16 cellular contexts compared by ENCODE assay signal in the genomic region with DNA sequence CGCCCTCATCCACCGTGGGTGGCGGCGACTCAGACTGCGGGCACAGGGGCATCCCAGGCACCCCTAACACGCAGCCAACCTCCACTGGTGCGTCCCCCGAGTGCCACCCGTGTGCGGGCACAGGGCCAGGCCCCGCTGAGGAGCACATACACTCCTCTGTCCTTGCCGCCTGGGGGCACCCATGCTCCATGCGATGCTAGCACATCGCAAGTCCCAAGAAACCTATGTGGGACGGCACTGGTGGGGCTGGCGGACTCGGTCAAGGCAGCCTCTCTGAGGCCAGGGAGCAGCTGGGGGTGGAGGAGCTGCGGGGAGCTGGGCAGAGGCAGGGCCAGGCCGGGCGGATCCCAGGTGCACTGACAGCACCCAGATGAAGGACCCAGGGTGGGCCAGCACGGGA. TPM values are rescaled to one million over a fixed set of nuclear protein-coding genes. Genes with fewer than 3 reads are reported as not detected.
A peak's percentile ranks its signal among the peaks of the same experiment; 100 is the strongest.
DNase-seq lines count a peak whose midpoint lies in the region; ATAC-seq, FAIRE-seq and TF ChIP-seq lines count a peak whose summit lies in the region.
"Had no signal": no experiment of that assay in that cellular context is flagged by ENCODE, and none has a peak within 500 bp of the region (broad histone marks: within the 10 kb centered on the region; RNA-seq: fewer than 3 reads in every experiment).

No MANE protein-coding gene starts in this region.

- DNase-seq in GM10266 (ENCODE audit: extremely low spot score) = no peak
- peak; percentile 30 for DNase-seq in SK-MEL-5 (ENCODE audit: low read depth, low spot score)
- no peak for DNase-seq in HepG2 (ENCODE audit: low spot score)
- DNase-seq in NCI-H1417 (lab: John Stamatoyannopoulos, UW) = no peak
- no peak for DNase-seq in naive thymus-derived CD8-positive, alpha-beta T cell
- no peak for DNase-seq in ecto neural progenitor cell (ENCODE audit: low spot score)
- DNase-seq: activated CD4-positive, alpha-beta T cell treated with anti-CD3 and anti-CD28 coated beads, Interleukin-2, amount 50 U/mL, for 4 hours; activated naive CD8-positive, alpha-beta T cell treated with anti-CD3 and anti-CD28 coated beads, Interleukin-2, amount 10 ng/mL, durations not matched to agents 7 days and 5 days; effector CD8-positive, alpha-beta T cell; NK-92 treated with Interleukin-12 subunit alpha and Interleukin-12 subunit beta, amount 100 ng/mL, for 24 hours; stimulated activated CD4-positive, alpha-beta T cell treated with anti-CD3 and anti-CD28 coated beads, Interleukin-4, amount 100 ng/mL, for 1 hour had no signal

- H3K4me3 Mint-ChIP-seq in naive thymus-derived CD8-positive, alpha-beta T cell = peak overlapping the region in 2 of 10 donors; percentile 22 to 78

- no peak for FAIRE-seq in HepG2 (lab: Jason Lieb, UNC)
- FAIRE-seq: GM18507 had no signal

- CTCF ChIA-PET in HepG2 (lab: Yijun Ruan, JAX; ENCODE audit: low intra/inter-chr PET ratio, low total read pairs) = no interaction called here

- in situ Hi-C loops in SK-MEL-5 (cut with HindIII; ENCODE audit: low pct_unique_long_range_greater_than_20kb, low sequenced_read_pairs) = no loop called here
- in situ Hi-C loops in HepG2 (cut with HindIII; ENCODE audit: extremely low pct_ligation_motif_present, low pct_unique_long_range_greater_than_20kb) = no loop called here

- H3K27ac ChIP-seq in BLaER1 (peak overlapping the region; percentile 71), HepG2 (ENCODE audit: extremely low read length, insufficient read depth, low read length) (no peak overlapping the region)
- H3K27ac ChIP-seq: HL-60, left lung had no signal

- no peak for ATAC-seq in HepG2
- ATAC-seq in HG03432 (IDR thresholded peaks at IDR 0.05; ENCODE audit: unreplicated experiment) = no peak
- no peak for ATAC-seq in naive thymus-derived CD8-positive, alpha-beta T cell
- ATAC-seq: left lung had no signal

- TF ChIP-seq EP300 in HepG2 (IDR thresholded peaks at IDR 0.05; ENCODE audit: low read depth in 2 of 2, low read length in 2 of 2) (no peak), HepG2 (CRISPR knock-in tag; IDR thresholded peaks at IDR 0.05; ENCODE audit: borderline replicate concordance) (no peak)

- no peak for TF ChIP-seq POLR2A in HepG2 (IDR thresholded peaks at IDR 0.05; ENCODE audit: insufficient read depth in 1 of 2, low read depth in 2 of 2, low read length in 2 of 2)

- no TSS peak for BruUV-seq in HepG2 (replicated peaks; lab: Mats Ljungman, UMichigan)

- no peaks in the 10 kb centered on the region for H3K27me3 Mint-ChIP-seq in naive thymus-derived CD8-positive, alpha-beta T cell
- H3K27me3 Mint-ChIP-seq: activated naive CD8-positive, alpha-beta T cell treated with anti-CD3 and anti-CD28 coated beads, Interleukin-2, amount 10 ng/mL, durations not matched to agents 7 days and 5 days had no signal

- 98% methylated on average over 14 of the region's 21 CpGs for WGBS in HepG2 (ENCODE audit: low lambda C conversion rate)

- no peaks in the 10 kb centered on the region for H3K9me3 Mint-ChIP-seq in naive thymus-derived CD8-positive, alpha-beta T cell
- H3K9me3 Mint-ChIP-seq: activated naive CD8-positive, alpha-beta T cell treated with anti-CD3 and anti-CD28 coated beads, Interleukin-2, amount 10 ng/mL, durations not matched to agents 7 days and 5 days had no signal

- H3K79me2 ChIP-seq in HepG2 (ENCODE audit: insufficient read depth, low read length) = peaks cover 52% of the 10 kb centered on the region

- H2AFZ ChIP-seq in HepG2 (ENCODE audit: low read length) = no peak overlapping the region

- H3K4me1 ChIP-seq in BLaER1 (peaks cover 62% of the 10 kb centered on the region), HepG2 (ENCODE audit: insufficient read depth, low read length) (peaks cover 50% of the 10 kb centered on the region)

- POLR2A ChIA-PET in HepG2 (lab: Yijun Ruan, JAX) = interaction anchor here (0.7 to 2.8 kb wide), 3 partner anchors 21 to 135 kb away, joined by 3 to 27 read pairs (median 3); partner anchors contain the start of genes GFER and RPS2
- POLR2A ChIA-PET in naive thymus-derived CD8-positive, alpha-beta T cell (lab: Charles Lee) = interaction anchor here (1.7 to 3.4 kb wide), 2 partner anchors 46 to 150 kb away, joined by 3 to 16 read pairs; partner anchors contain the start of genes NDUFB10 and TRAF7

- no peak for TF ChIP-seq RAD21 in HepG2 (CRISPR knock-in tag; IDR thresholded peaks at IDR 0.05)

- H3K4me1 Mint-ChIP-seq in naive thymus-derived CD8-positive, alpha-beta T cell = peaks cover 28 to 56% (median 48%) of the 10 kb centered on the region in 4 donors

- H4K20me1 ChIP-seq in BLaER1 (peaks cover 88% of the 10 kb centered on the region), HepG2 (ENCODE audit: insufficient read depth, low read length) (peaks cover 18% of the 10 kb centered on the region; the same call in 1 of the 2 replicates)

- H3K9ac ChIP-seq in BLaER1 (peak overlapping the region; percentile 65), HepG2 (ENCODE audit: insufficient read depth, low read depth, low read length) (no peak overlapping the region)

- TF ChIP-seq CTCF in GM10266 (IDR thresholded peaks at IDR 0.05; ENCODE audit: control insufficient read depth, insufficient read depth, low read depth, missing control alignments) = peak; percentile 9
- TF ChIP-seq CTCF in HepG2 (CRISPR knock-in tag; IDR thresholded peaks at IDR 0.05) = 0 out of 2 replicates have a peak, but pooled peaks have one; percentile 10

- peak overlapping the region; percentile 97 for H3K4me2 ChIP-seq in BLaER1
- H3K4me2 ChIP-seq in HepG2 (ENCODE audit: low read depth, low read length) = no peak overlapping the region

- H3K4me3 ChIP-seq in BLaER1 (peak overlapping the region; percentile 46), HepG2 (replicated peaks in 1 of 3; ENCODE audit: insufficient read depth in 1 of 3, low read depth in 2 of 3, low read length in 3 of 3) (no peak overlapping the region)
- H3K4me3 ChIP-seq: left lung had no signal

- peak overlapping the region in 1 of 10 donors; percentile 56 for H3K27ac Mint-ChIP-seq in naive thymus-derived CD8-positive, alpha-beta T cell
- H3K27ac Mint-ChIP-seq: activated naive CD8-positive, alpha-beta T cell treated with anti-CD3 and anti-CD28 coated beads, Interleukin-2, amount 10 ng/mL, durations not matched to agents 7 days and 5 days had no signal

- H3K36me3 ChIP-seq in BLaER1 (peaks cover 48% of the 10 kb centered on the region), HepG2 (replicated peaks in 1 of 2; ENCODE audit: control insufficient read depth in 1 of 2, insufficient read depth in 2 of 2, low read length in 2 of 2) (peaks cover 17 to 28% of the 10 kb centered on the region in 2 experiments)

- intact Hi-C loops in HepG2 (cut with micrococcal nuclease; ENCODE audit: unreplicated experiment) = no loop called here

- no peaks in the 10 kb centered on the region for H3K9me3 ChIP-seq in BLaER1
- no peaks in the 10 kb centered on the region for H3K9me3 ChIP-seq in HepG2 (ENCODE audit: low read length)
- H3K9me3 ChIP-seq: left lung had no signal

- H3K27me3 ChIP-seq in BLaER1 (no peaks in the 10 kb centered on the region), HepG2 (ENCODE audit: control insufficient read depth in 1 of 2, insufficient read depth in 2 of 2, low read length in 2 of 2) (no peaks in the 10 kb centered on the region)
- H3K27me3 ChIP-seq: left lung had no signal

- peaks cover 0 to 16% (median 4%) of the 10 kb centered on the region in 3 donors for H3K36me3 Mint-ChIP-seq in naive thymus-derived CD8-positive, alpha-beta T cell
- H3K36me3 Mint-ChIP-seq: activated naive CD8-positive, alpha-beta T cell treated with anti-CD3 and anti-CD28 coated beads, Interleukin-2, amount 10 ng/mL, durations not matched to agents 7 days and 5 days had no signal

RNA-seq across cellular contexts. Expression of gene ZNF598, which starts 4.0 kb away (rescaled TPM):
- 10.4 and 10.7 TPM in 2 replicates for total RNA-seq in SK-MEL-5 (2014; rRNA removed; shearing (Covaris generic))
- 67.3 and 93.2 TPM in 2 replicates for polyA plus RNA-seq in SK-MEL-5 (2015; cell fraction: cytosol; rRNA removed)
- 123 and 229 TPM in 2 replicates for polyA plus RNA-seq in SK-MEL-5 (2015; cell fraction: nucleus; rRNA removed)
- total RNA-seq in HepG2 (2016; rRNA removed; fragmentation: Illumina TruSeq; extraction: Trizol) = 9.5 and 13.5 TPM in 2 replicates
- 7.8 and 8.6 TPM in 2 replicates for total RNA-seq in HepG2 (2016; cell fraction: cytosol; rRNA removed; fragmentation: Illumina TruSeq; extraction: Trizol; ENCODE audit: low read depth)
- 6.1 and 14.0 TPM in 2 replicates for total RNA-seq in HepG2 (2016; cell fraction: insoluble cytoplasmic fraction; rRNA removed; fragmentation: Illumina TruSeq; extraction: Trizol)
- total RNA-seq in HepG2 (2016; cell fraction: membrane; rRNA removed; fragmentation: Illumina TruSeq; extraction: Trizol) = 8.0 and 9.4 TPM in 2 replicates
- total RNA-seq in HepG2 (2016; cell fraction: nucleus; rRNA removed; fragmentation: Illumina TruSeq; extraction: Trizol) = 15.2 and 16.0 TPM in 2 replicates
- 14.2 and 17.6 TPM in 2 replicates for polyA plus RNA-seq in HepG2 (2011; rRNA removed)
- polyA plus RNA-seq in HepG2 (2011; cell fraction: cytosol; rRNA removed) = 10.9 and 19.8 TPM in 2 replicates
- 80.6 and 103 TPM in 2 replicates for polyA plus RNA-seq in HepG2 (2011; cell fraction: nucleus; rRNA removed)
- polyA plus RNA-seq in HepG2 (2012) = 6.9 and 11.3 TPM in 2 replicates
- polyA plus RNA-seq in HepG2 (2016; cell fraction: cytosol; fragmentation: Illumina TruSeq; extraction: Trizol; ENCODE audit: low read depth) = 4.2 and 5.0 TPM in 2 replicates
- polyA plus RNA-seq in HepG2 (2016; cell fraction: insoluble cytoplasmic fraction; fragmentation: Illumina TruSeq; extraction: Trizol; ENCODE audit: low read depth) = 14.5 and 15.5 TPM in 2 replicates
- 8.5 and 11.6 TPM in 2 replicates for polyA plus RNA-seq in HepG2 (2016; cell fraction: membrane; fragmentation: Illumina TruSeq; extraction: Trizol; ENCODE audit: low read depth)
- polyA plus RNA-seq in HepG2 (2016; cell fraction: nucleus; fragmentation: Illumina TruSeq; extraction: Trizol; ENCODE audit: insufficient read depth, low read depth) = 58.7 and 59.3 TPM in 2 replicates
- polyA minus RNA-seq in HepG2 (2011; rRNA and poly(A)+ RNA removed; ENCODE audit: low replicate concordance) = 25.2 and 28.9 TPM in 2 replicates
- polyA minus RNA-seq in HepG2 (2011; cell fraction: cytosol; rRNA and poly(A)+ RNA removed) = 12.5 and 18.7 TPM in 2 replicates
- 12.6 and 18.4 TPM in 2 replicates for polyA minus RNA-seq in HepG2 (2011; cell fraction: nucleus; rRNA and poly(A)+ RNA removed)
- total RNA-seq in naive thymus-derived CD8-positive, alpha-beta T cell = 10 to 100 TPM; 58.6 to 66.2 TPM
- polyA plus RNA-seq in naive thymus-derived CD8-positive, alpha-beta T cell = 1 to 10 TPM; 3.4 to 10.0 (median 3.6) TPM

RNA-seq across cellular contexts. Expression of gene NPW, which starts 13.9 kb away (rescaled TPM):
- total RNA-seq in SK-MEL-5 (2014; rRNA removed; shearing (Covaris generic)) = 0.55 TPM in 1 of 2 replicates, not detected in the other
- 0.72 and 0.94 TPM in 2 replicates for polyA plus RNA-seq in SK-MEL-5 (2015; cell fraction: cytosol; rRNA removed)
- polyA plus RNA-seq in SK-MEL-5 (2015; cell fraction: nucleus; rRNA removed) = 2.2 and 4.5 TPM in 2 replicates
- 0.97 TPM in 1 of 2 replicates, not detected in the other for total RNA-seq in HepG2 (2016; rRNA removed; fragmentation: Illumina TruSeq; extraction: Trizol)
- total RNA-seq in HepG2 (2016; cell fraction: cytosol; rRNA removed; fragmentation: Illumina TruSeq; extraction: Trizol; ENCODE audit: low read depth) = 1.1 and 2.6 TPM in 2 replicates
- total RNA-seq in HepG2 (2016; cell fraction: insoluble cytoplasmic fraction; rRNA removed; fragmentation: Illumina TruSeq; extraction: Trizol) = 0.87 TPM in 1 of 2 replicates, not detected in the other
- total RNA-seq in HepG2 (2016; cell fraction: membrane; rRNA removed; fragmentation: Illumina TruSeq; extraction: Trizol) = 0.71 and 0.79 TPM in 2 replicates
- total RNA-seq in HepG2 (2016; cell fraction: nucleus; rRNA removed; fragmentation: Illumina TruSeq; extraction: Trizol) = not detected in 2 replicates
- polyA plus RNA-seq in HepG2 (2011; rRNA removed) = 0.24 and 0.25 TPM in 2 replicates
- 0.50 and 0.85 TPM in 2 replicates for polyA plus RNA-seq in HepG2 (2011; cell fraction: cytosol; rRNA removed)
- polyA plus RNA-seq in HepG2 (2011; cell fraction: nucleus; rRNA removed) = 1.1 and 1.2 TPM in 2 replicates
- polyA plus RNA-seq in HepG2 (2012) = 0.82 and 1.4 TPM in 2 replicates
- polyA plus RNA-seq in HepG2 (2016; cell fraction: cytosol; fragmentation: Illumina TruSeq; extraction: Trizol; ENCODE audit: low read depth) = 0.87 and 1.2 TPM in 2 replicates
- polyA plus RNA-seq in HepG2 (2016; cell fraction: insoluble cytoplasmic fraction; fragmentation: Illumina TruSeq; extraction: Trizol; ENCODE audit: low read depth) = 0.61 and 0.63 TPM in 2 replicates
- polyA plus RNA-seq in HepG2 (2016; cell fraction: membrane; fragmentation: Illumina TruSeq; extraction: Trizol; ENCODE audit: low read depth) = 0.42 and 0.81 TPM in 2 replicates
- 0.85 and 2.0 TPM in 2 replicates for polyA plus RNA-seq in HepG2 (2016; cell fraction: nucleus; fragmentation: Illumina TruSeq; extraction: Trizol; ENCODE audit: insufficient read depth, low read depth)
- 0.21 TPM in 1 of 2 replicates, not detected in the other for polyA minus RNA-seq in HepG2 (2011; rRNA and poly(A)+ RNA removed; ENCODE audit: low replicate concordance)
- 3.4 TPM in 1 of 2 replicates, not detected in the other for polyA minus RNA-seq in HepG2 (2011; cell fraction: cytosol; rRNA and poly(A)+ RNA removed)
- polyA minus RNA-seq in HepG2 (2011; cell fraction: nucleus; rRNA and poly(A)+ RNA removed) = 0.50 TPM in 1 of 2 replicates, not detected in the other
- not detected for total RNA-seq in naive thymus-derived CD8-positive, alpha-beta T cell
- not detected for polyA plus RNA-seq in naive thymus-derived CD8-positive, alpha-beta T cell

RNA-seq across cellular contexts. Expression of gene SYNGR3, which starts 15.9 kb away (rescaled TPM):
- 0.37 and 1.5 TPM in 2 replicates for total RNA-seq in SK-MEL-5 (2014; rRNA removed; shearing (Covaris generic))
- 0.40 and 0.82 TPM in 2 replicates for polyA plus RNA-seq in SK-MEL-5 (2015; cell fraction: cytosol; rRNA removed)
- 0.20 and 3.7 TPM in 2 replicates for polyA plus RNA-seq in SK-MEL-5 (2015; cell fraction: nucleus; rRNA removed)
- total RNA-seq in HepG2 (2016; rRNA removed; fragmentation: Illumina TruSeq; extraction: Trizol) = 0.58 and 0.97 TPM in 2 replicates
- 1.1 and 1.2 TPM in 2 replicates for total RNA-seq in HepG2 (2016; cell fraction: cytosol; rRNA removed; fragmentation: Illumina TruSeq; extraction: Trizol; ENCODE audit: low read depth)
- total RNA-seq in HepG2 (2016; cell fraction: insoluble cytoplasmic fraction; rRNA removed; fragmentation: Illumina TruSeq; extraction: Trizol) = 0.43 and 1.1 TPM in 2 replicates
- total RNA-seq in HepG2 (2016; cell fraction: membrane; rRNA removed; fragmentation: Illumina TruSeq; extraction: Trizol) = 1.5 and 2.1 TPM in 2 replicates
- total RNA-seq in HepG2 (2016; cell fraction: nucleus; rRNA removed; fragmentation: Illumina TruSeq; extraction: Trizol) = 0.84 and 0.85 TPM in 2 replicates
- polyA plus RNA-seq in HepG2 (2011; rRNA removed) = 5.7 and 7.4 TPM in 2 replicates
- polyA plus RNA-seq in HepG2 (2011; cell fraction: cytosol; rRNA removed) = 4.4 and 4.8 TPM in 2 replicates
- 10.2 and 11.3 TPM in 2 replicates for polyA plus RNA-seq in HepG2 (2011; cell fraction: nucleus; rRNA removed)
- 2.5 and 5.3 TPM in 2 replicates for polyA plus RNA-seq in HepG2 (2012)
- 1.00 and 1.2 TPM in 2 replicates for polyA plus RNA-seq in HepG2 (2016; cell fraction: cytosol; fragmentation: Illumina TruSeq; extraction: Trizol; ENCODE audit: low read depth)
- 0.64 and 0.72 TPM in 2 replicates for polyA plus RNA-seq in HepG2 (2016; cell fraction: insoluble cytoplasmic fraction; fragmentation: Illumina TruSeq; extraction: Trizol; ENCODE audit: low read depth)
- 1.2 and 1.4 TPM in 2 replicates for polyA plus RNA-seq in HepG2 (2016; cell fraction: membrane; fragmentation: Illumina TruSeq; extraction: Trizol; ENCODE audit: low read depth)
- polyA plus RNA-seq in HepG2 (2016; cell fraction: nucleus; fragmentation: Illumina TruSeq; extraction: Trizol; ENCODE audit: insufficient read depth, low read depth) = 1.1 and 1.4 TPM in 2 replicates
- 6.2 and 7.1 TPM in 2 replicates for polyA minus RNA-seq in HepG2 (2011; rRNA and poly(A)+ RNA removed; ENCODE audit: low replicate concordance)
- 4.1 and 4.4 TPM in 2 replicates for polyA minus RNA-seq in HepG2 (2011; cell fraction: cytosol; rRNA and poly(A)+ RNA removed)
- 1.3 and 2.1 TPM in 2 replicates for polyA minus RNA-seq in HepG2 (2011; cell fraction: nucleus; rRNA and poly(A)+ RNA removed)
- total RNA-seq in naive thymus-derived CD8-positive, alpha-beta T cell = under 1 TPM; 0.60 to 0.77 TPM
- polyA plus RNA-seq in naive thymus-derived CD8-positive, alpha-beta T cell = 1 to 10 TPM in 1 of 3 donors, under 1 TPM in 1, not detected in 1; 0.77 to 1.1 TPM

RNA-seq across cellular contexts. Expression of gene NHERF2, which starts 21.1 kb away (rescaled TPM):
- total RNA-seq in SK-MEL-5 (2014; rRNA removed; shearing (Covaris generic)) = 7.0 and 9.3 TPM in 2 replicates
- polyA plus RNA-seq in SK-MEL-5 (2015; cell fraction: cytosol; rRNA removed) = 25.9 and 28.6 TPM in 2 replicates
- polyA plus RNA-seq in SK-MEL-5 (2015; cell fraction: nucleus; rRNA removed) = 9.8 and 16.0 TPM in 2 replicates
- 15.8 and 23.7 TPM in 2 replicates for total RNA-seq in HepG2 (2016; rRNA removed; fragmentation: Illumina TruSeq; extraction: Trizol)
- 17.2 and 21.7 TPM in 2 replicates for total RNA-seq in HepG2 (2016; cell fraction: cytosol; rRNA removed; fragmentation: Illumina TruSeq; extraction: Trizol; ENCODE audit: low read depth)
- total RNA-seq in HepG2 (2016; cell fraction: insoluble cytoplasmic fraction; rRNA removed; fragmentation: Illumina TruSeq; extraction: Trizol) = 14.8 and 26.0 TPM in 2 replicates
- total RNA-seq in HepG2 (2016; cell fraction: membrane; rRNA removed; fragmentation: Illumina TruSeq; extraction: Trizol) = 42.5 and 44.6 TPM in 2 replicates
- total RNA-seq in HepG2 (2016; cell fraction: nucleus; rRNA removed; fragmentation: Illumina TruSeq; extraction: Trizol) = 14.4 and 15.0 TPM in 2 replicates
- polyA plus RNA-seq in HepG2 (2011; rRNA removed) = 39.3 and 47.2 TPM in 2 replicates
- polyA plus RNA-seq in HepG2 (2011; cell fraction: cytosol; rRNA removed) = 28.8 and 54.4 TPM in 2 replicates
- 94.7 and 105 TPM in 2 replicates for polyA plus RNA-seq in HepG2 (2011; cell fraction: nucleus; rRNA removed)
- polyA plus RNA-seq in HepG2 (2012) = 25.8 and 38.7 TPM in 2 replicates
- 54.0 and 63.1 TPM in 2 replicates for polyA plus RNA-seq in HepG2 (2016; cell fraction: cytosol; fragmentation: Illumina TruSeq; extraction: Trizol; ENCODE audit: low read depth)
- 37.8 and 52.2 TPM in 2 replicates for polyA plus RNA-seq in HepG2 (2016; cell fraction: insoluble cytoplasmic fraction; fragmentation: Illumina TruSeq; extraction: Trizol; ENCODE audit: low read depth)
- 72.6 and 84.9 TPM in 2 replicates for polyA plus RNA-seq in HepG2 (2016; cell fraction: membrane; fragmentation: Illumina TruSeq; extraction: Trizol; ENCODE audit: low read depth)
- polyA plus RNA-seq in HepG2 (2016; cell fraction: nucleus; fragmentation: Illumina TruSeq; extraction: Trizol; ENCODE audit: insufficient read depth, low read depth) = 53.4 and 59.6 TPM in 2 replicates
- polyA minus RNA-seq in HepG2 (2011; rRNA and poly(A)+ RNA removed; ENCODE audit: low replicate concordance) = 6.8 and 36.4 TPM in 2 replicates
- 24.4 and 28.2 TPM in 2 replicates for polyA minus RNA-seq in HepG2 (2011; cell fraction: cytosol; rRNA and poly(A)+ RNA removed)
- polyA minus RNA-seq in HepG2 (2011; cell fraction: nucleus; rRNA and poly(A)+ RNA removed) = 13.3 and 13.8 TPM in 2 replicates
- 1 to 10 TPM; 5.3 to 6.0 TPM for total RNA-seq in naive thymus-derived CD8-positive, alpha-beta T cell
- 1 to 10 TPM in 1 of 3 donors, under 1 TPM in 2; 0.32 to 1.2 (median 0.46) TPM for polyA plus RNA-seq in naive thymus-derived CD8-positive, alpha-beta T cell

RNA-seq across cellular contexts. Expression of gene GFER, which starts 21.7 kb away (rescaled TPM):
- 29.2 and 33.9 TPM in 2 replicates for total RNA-seq in SK-MEL-5 (2014; rRNA removed; shearing (Covaris generic))
- 24.2 and 29.6 TPM in 2 replicates for polyA plus RNA-seq in SK-MEL-5 (2015; cell fraction: cytosol; rRNA removed)
- 34.0 and 36.5 TPM in 2 replicates for polyA plus RNA-seq in SK-MEL-5 (2015; cell fraction: nucleus; rRNA removed)
- 68.3 and 71.7 TPM in 2 replicates for total RNA-seq in HepG2 (2016; rRNA removed; fragmentation: Illumina TruSeq; extraction: Trizol)
- total RNA-seq in HepG2 (2016; cell fraction: cytosol; rRNA removed; fragmentation: Illumina TruSeq; extraction: Trizol; ENCODE audit: low read depth) = 42.3 and 42.4 TPM in 2 replicates
- 71.7 and 77.6 TPM in 2 replicates for total RNA-seq in HepG2 (2016; cell fraction: insoluble cytoplasmic fraction; rRNA removed; fragmentation: Illumina TruSeq; extraction: Trizol)
- 45.9 and 49.4 TPM in 2 replicates for total RNA-seq in HepG2 (2016; cell fraction: membrane; rRNA removed; fragmentation: Illumina TruSeq; extraction: Trizol)
- 27.4 and 40.1 TPM in 2 replicates for total RNA-seq in HepG2 (2016; cell fraction: nucleus; rRNA removed; fragmentation: Illumina TruSeq; extraction: Trizol)
- 28.6 and 35.9 TPM in 2 replicates for polyA plus RNA-seq in HepG2 (2011; rRNA removed)
- polyA plus RNA-seq in HepG2 (2011; cell fraction: cytosol; rRNA removed) = 25.2 and 31.0 TPM in 2 replicates
- 27.0 and 27.5 TPM in 2 replicates for polyA plus RNA-seq in HepG2 (2011; cell fraction: nucleus; rRNA removed)
- 28.9 and 37.4 TPM in 2 replicates for polyA plus RNA-seq in HepG2 (2012)
- polyA plus RNA-seq in HepG2 (2016; cell fraction: cytosol; fragmentation: Illumina TruSeq; extraction: Trizol; ENCODE audit: low read depth) = 55.8 and 56.5 TPM in 2 replicates
- 83.7 and 99.4 TPM in 2 replicates for polyA plus RNA-seq in HepG2 (2016; cell fraction: insoluble cytoplasmic fraction; fragmentation: Illumina TruSeq; extraction: Trizol; ENCODE audit: low read depth)
- 49.1 and 52.1 TPM in 2 replicates for polyA plus RNA-seq in HepG2 (2016; cell fraction: membrane; fragmentation: Illumina TruSeq; extraction: Trizol; ENCODE audit: low read depth)
- 66.2 and 67.2 TPM in 2 replicates for polyA plus RNA-seq in HepG2 (2016; cell fraction: nucleus; fragmentation: Illumina TruSeq; extraction: Trizol; ENCODE audit: insufficient read depth, low read depth)
- polyA minus RNA-seq in HepG2 (2011; rRNA and poly(A)+ RNA removed; ENCODE audit: low replicate concordance) = 12.3 and 20.5 TPM in 2 replicates
- 16.4 and 18.5 TPM in 2 replicates for polyA minus RNA-seq in HepG2 (2011; cell fraction: cytosol; rRNA and poly(A)+ RNA removed)
- 14.7 and 14.8 TPM in 2 replicates for polyA minus RNA-seq in HepG2 (2011; cell fraction: nucleus; rRNA and poly(A)+ RNA removed)
- total RNA-seq in naive thymus-derived CD8-positive, alpha-beta T cell = 10 to 100 TPM; 15.9 to 22.3 TPM
- polyA plus RNA-seq in naive thymus-derived CD8-positive, alpha-beta T cell = 10 to 100 TPM; 21.4 to 30.0 (median 26.3) TPM
